1 cellular context compared by ENCODE assay signal in genomic region chr4:119536572-119537528, GRCh38.
TF ChIP-seq lines count a peak whose summit lies in the region.

No MANE protein-coding gene starts in this region.

TF ChIP-seq in GM23338, 12 proteins besides CTCF, POLR2A, EP300 and RAD21 (continued from another document):
- TF ChIP-seq, protein P1, sequence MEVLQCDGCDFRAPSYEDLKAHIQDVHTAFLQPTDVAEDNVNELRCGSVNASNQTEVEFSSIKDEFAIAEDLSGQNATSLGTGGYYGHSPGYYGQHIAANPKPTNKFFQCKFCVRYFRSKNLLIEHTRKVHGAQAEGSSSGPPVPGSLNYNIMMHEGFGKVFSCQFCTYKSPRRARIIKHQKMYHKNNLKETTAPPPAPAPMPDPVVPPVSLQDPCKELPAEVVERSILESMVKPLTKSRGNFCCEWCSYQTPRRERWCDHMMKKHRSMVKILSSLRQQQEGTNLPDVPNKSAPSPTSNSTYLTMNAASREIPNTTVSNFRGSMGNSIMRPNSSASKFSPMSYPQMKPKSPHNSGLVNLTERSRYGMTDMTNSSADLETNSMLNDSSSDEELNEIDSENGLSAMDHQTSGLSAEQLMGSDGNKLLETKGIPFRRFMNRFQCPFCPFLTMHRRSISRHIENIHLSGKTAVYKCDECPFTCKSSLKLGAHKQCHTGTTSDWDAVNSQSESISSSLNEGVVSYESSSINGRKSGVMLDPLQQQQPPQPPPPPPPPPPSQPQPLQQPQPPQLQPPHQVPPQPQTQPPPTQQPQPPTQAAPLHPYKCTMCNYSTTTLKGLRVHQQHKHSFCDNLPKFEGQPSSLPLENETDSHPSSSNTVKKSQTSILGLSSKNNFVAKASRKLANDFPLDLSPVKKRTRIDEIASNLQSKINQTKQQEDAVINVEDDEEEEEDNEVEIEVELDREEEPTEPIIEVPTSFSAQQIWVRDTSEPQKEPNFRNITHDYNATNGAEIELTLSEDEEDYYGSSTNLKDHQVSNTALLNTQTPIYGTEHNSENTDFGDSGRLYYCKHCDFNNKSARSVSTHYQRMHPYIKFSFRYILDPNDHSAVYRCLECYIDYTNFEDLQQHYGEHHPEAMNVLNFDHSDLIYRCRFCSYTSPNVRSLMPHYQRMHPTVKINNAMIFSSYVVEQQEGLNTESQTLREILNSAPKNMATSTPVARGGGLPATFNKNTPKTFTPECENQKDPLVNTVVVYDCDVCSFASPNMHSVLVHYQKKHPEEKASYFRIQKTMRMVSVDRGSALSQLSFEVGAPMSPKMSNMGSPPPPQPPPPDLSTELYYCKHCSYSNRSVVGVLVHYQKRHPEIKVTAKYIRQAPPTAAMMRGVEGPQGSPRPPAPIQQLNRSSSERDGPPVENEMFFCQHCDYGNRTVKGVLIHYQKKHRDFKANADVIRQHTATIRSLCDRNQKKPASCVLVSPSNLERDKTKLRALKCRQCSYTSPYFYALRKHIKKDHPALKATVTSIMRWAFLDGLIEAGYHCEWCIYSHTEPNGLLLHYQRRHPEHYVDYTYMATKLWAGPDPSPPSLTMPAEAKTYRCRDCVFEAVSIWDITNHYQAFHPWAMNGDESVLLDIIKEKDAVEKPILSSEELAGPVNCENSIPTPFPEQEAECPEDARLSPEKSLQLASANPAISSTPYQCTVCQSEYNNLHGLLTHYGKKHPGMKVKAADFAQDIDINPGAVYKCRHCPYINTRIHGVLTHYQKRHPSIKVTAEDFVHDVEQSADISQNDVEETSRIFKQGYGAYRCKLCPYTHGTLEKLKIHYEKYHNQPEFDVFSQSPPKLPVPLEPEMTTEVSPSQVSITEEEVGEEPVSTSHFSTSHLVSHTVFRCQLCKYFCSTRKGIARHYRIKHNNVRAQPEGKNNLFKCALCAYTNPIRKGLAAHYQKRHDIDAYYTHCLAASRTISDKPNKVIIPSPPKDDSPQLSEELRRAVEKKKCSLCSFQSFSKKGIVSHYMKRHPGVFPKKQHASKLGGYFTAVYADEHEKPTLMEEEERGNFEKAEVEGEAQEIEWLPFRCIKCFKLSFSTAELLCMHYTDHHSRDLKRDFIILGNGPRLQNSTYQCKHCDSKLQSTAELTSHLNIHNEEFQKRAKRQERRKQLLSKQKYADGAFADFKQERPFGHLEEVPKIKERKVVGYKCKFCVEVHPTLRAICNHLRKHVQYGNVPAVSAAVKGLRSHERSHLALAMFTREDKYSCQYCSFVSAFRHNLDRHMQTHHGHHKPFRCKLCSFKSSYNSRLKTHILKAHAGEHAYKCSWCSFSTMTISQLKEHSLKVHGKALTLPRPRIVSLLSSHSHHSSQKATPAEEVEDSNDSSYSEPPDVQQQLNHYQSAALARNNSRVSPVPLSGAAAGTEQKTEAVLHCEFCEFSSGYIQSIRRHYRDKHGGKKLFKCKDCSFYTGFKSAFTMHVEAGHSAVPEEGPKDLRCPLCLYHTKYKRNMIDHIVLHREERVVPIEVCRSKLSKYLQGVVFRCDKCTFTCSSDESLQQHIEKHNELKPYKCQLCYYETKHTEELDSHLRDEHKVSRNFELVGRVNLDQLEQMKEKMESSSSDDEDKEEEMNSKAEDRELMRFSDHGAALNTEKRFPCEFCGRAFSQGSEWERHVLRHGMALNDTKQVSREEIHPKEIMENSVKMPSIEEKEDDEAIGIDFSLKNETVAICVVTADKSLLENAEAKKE (CRISPR knock-in tag; IDR thresholded peaks at IDR 0.05): no peak
